In genomic region chr11:107565219-107565937, GRCh38 we compare ENCODE assay signal across 8 cellular contexts. TPM values are rescaled to one million over a fixed set of nuclear protein-coding genes. Genes with fewer than 3 reads are reported as not detected.
DNase-seq lines count a peak whose midpoint lies in the region; ATAC-seq and TF ChIP-seq lines count a peak whose summit lies in the region.

TSS of gene ALKBH8 (minus strand) at chr11:107565735. CDS start at chr11:107560893, 4,842 bp downstream.

- no peak for TF ChIP-seq CTCF in BE2C (IDR thresholded peaks at IDR 0.05; ENCODE audit: low read depth, low read length)
- TF ChIP-seq CTCF in lower lobe of right lung (IDR thresholded peaks at IDR 0.05): no peak

- H3K4me1 ChIP-seq in BE2C: peaks cover 20% of the 10 kb centered on the region
- H3K4me1 ChIP-seq in duodenal mucosa (ENCODE audit: control insufficient read depth in 1 of 2, insufficient read depth in 2 of 2, low read length in 2 of 2): peaks cover 8 to 18% of the 10 kb centered on the region in 2 donors
- H3K4me1 ChIP-seq in lower lobe of right lung: peaks cover 35% of the 10 kb centered on the region

- H3K27me3 ChIP-seq in BE2C (no peaks in the 10 kb centered on the region), duodenal mucosa (ENCODE audit: control insufficient read depth in 1 of 2, insufficient read depth in 2 of 2, low read length in 2 of 2) (no peaks in the 10 kb centered on the region), lower lobe of right lung (ENCODE audit: low read depth) (no peaks in the 10 kb centered on the region)

- TF ChIP-seq POLR2A in GM19193 (IDR thresholded peaks at IDR 0.05; ENCODE audit: extremely low read depth, insufficient read depth, insufficient read length): peak; percentile 73

- no peaks in the 10 kb centered on the region; the same call in 1 of the 2 replicates for H3K36me3 ChIP-seq in BE2C
- H3K36me3 ChIP-seq in duodenal mucosa (ENCODE audit: control insufficient read depth in 1 of 2, insufficient read depth in 2 of 2, low read length in 2 of 2): no peaks in the 10 kb centered on the region
- no peaks in the 10 kb centered on the region for H3K36me3 ChIP-seq in lower lobe of right lung

- peak; percentile 67 for ATAC-seq in HG03378 (IDR thresholded peaks at IDR 0.05; ENCODE audit: unreplicated experiment)
- ATAC-seq in lower lobe of right lung: peak; percentile 95 to 98

- H3K4me3 ChIP-seq in BE2C (ENCODE audit: low read depth, low read length) (peak within 1 kb of the TSS; percentile 92), duodenal mucosa (ENCODE audit: low read depth in 1 of 2, low read length in 2 of 2) (peak within 1 kb of the TSS; percentile 87 to 98), lower lobe of right lung (peak within 1 kb of the TSS; percentile 89)

- DNase-seq in BE2C (peak; percentile 80), NCI-H69 (lab: John Stamatoyannopoulos, UW) (peak; percentile 89), lower lobe of right lung (peak; percentile 82)
- DNase-seq in activated CD4-positive, alpha-beta T cell treated with anti-CD3 and anti-CD28 coated beads, Interleukin-2, amount 50 U/mL, for 24 hours (ENCODE audit: low read depth in 1 of 2, low spot score in 1 of 2): peak; percentile 53 to 71
- DNase-seq in stimulated activated CD4-positive, alpha-beta T cell treated with anti-CD3 and anti-CD28 coated beads, TNF-alpha, amount 100 ng/mL, for 24 hours (ENCODE audit: low read depth in 3 of 3): peak; percentile 53 to 71 (median 64)

- H3K27ac ChIP-seq in duodenal mucosa (ENCODE audit: low read depth, low read length) (peak within 1 kb of the TSS; percentile 46), lower lobe of right lung (peak within 1 kb of the TSS; percentile 87)

- H3K9me3 ChIP-seq in BE2C (no peaks in the 10 kb centered on the region), duodenal mucosa (ENCODE audit: control insufficient read depth in 1 of 2, low read length in 2 of 2) (no peaks in the 10 kb centered on the region), lower lobe of right lung (no peaks in the 10 kb centered on the region)

- H3K9ac ChIP-seq in duodenal mucosa (ENCODE audit: low read depth in 1 of 2, low read length in 2 of 2): peak within 1 kb of the TSS; percentile 72 to 92

- intact Hi-C loops in lower lobe of right lung (cut with DNase I): no loop called here

RNA-seq across cellular contexts. Expression of gene ALKBH8, which starts in this region (rescaled TPM):
- polyA plus RNA-seq in BE2C (2012; ENCODE audit: insufficient read depth, insufficient read length, low read depth): 11.6 TPM
- total RNA-seq in lower lobe of right lung: 8.5 TPM

Comparison
In these comparisons a context has a peak if more than half of its experiments do, and no peak if none do; other contexts are left out.
1. Peak in every context shown above with its lines: DNase-seq, ATAC-seq, H3K4me3 ChIP-seq and H3K27ac ChIP-seq.